Comparison of ENCODE assay signal across 19 cellular contexts in the genomic region with DNA sequence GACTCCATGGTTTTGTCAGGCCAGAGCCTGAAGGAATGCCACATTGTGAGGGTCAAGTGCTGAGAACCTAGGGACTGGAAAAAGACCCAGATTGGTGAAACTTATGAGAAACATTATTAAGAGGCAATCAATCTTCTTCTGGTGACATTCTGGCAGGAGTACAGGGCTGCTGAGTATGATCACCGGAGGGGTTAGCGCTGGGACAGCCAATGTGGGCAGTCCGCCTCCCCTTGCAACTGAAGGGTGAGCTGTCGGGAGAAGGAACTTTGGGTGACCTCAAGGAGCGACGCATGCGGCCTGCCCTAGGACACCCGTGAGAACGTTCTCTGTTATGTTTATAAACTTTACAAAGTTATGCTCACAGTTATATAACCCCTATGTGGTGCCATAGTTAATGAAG.
"Had no signal": no experiment of that assay in that cellular context is flagged by ENCODE, and none has a peak within 500 bp of the region (broad histone marks: within the 10 kb centered on the region; RNA-seq: fewer than 3 reads in every experiment).

No MANE protein-coding gene starts in this region.

- H3K9me3 ChIP-seq: ascending aorta, breast epithelium, SJCRH30, testis had no signal

- H3K36me3 ChIP-seq: ascending aorta, breast epithelium, SJCRH30 had no signal

- H3K27me3 ChIP-seq: ascending aorta, breast epithelium, SJCRH30, testis had no signal

- ATAC-seq: activated CD4-positive, CD25-positive, alpha-beta regulatory T cell treated with anti-CD3 and anti-CD28 coated beads, Interleukin-2, amount 50 U/mL, for 24 hours; esophagus mucosa; natural killer cell had no signal

- DNase-seq: activated CD4-positive, alpha-beta T cell treated with anti-CD3 and anti-CD28 coated beads, Interleukin-2, amount 50 U/mL, for 1 hour; activated CD8-positive, alpha-beta memory T cell treated with anti-CD3 and anti-CD28 coated beads for 24 hours; activated CD8-positive, alpha-beta memory T cell treated with anti-CD3 and anti-CD28 coated beads, Interleukin-2, amount 50 U/mL, for 48 hours; activated effector memory CD4-positive, alpha-beta T cell treated with Interleukin-2 at 50 U/mL for 16 hours; activated naive CD4-positive, alpha-beta T cell treated with anti-CD3 and anti-CD28 coated beads, Interleukin-2, amount 50 U/mL, for 16 hours; activated T-cell treated with anti-CD3 and anti-CD28 coated beads, Interleukin-2, amount 50 U/mL, for 48 hours; effector CD8-positive, alpha-beta T cell; foreskin melanocyte; head of caudate nucleus; natural killer cell; SJCRH30; T1000; testis had no signal

- FAIRE-seq: urothelium cell line had no signal

- H3K27ac ChIP-seq: ascending aorta, breast epithelium, SJCRH30, skin epidermis, testis had no signal

- H3K4me1 ChIP-seq: ascending aorta, breast epithelium, SJCRH30, testis had no signal

- H3K4me3 ChIP-seq: ascending aorta, breast epithelium, SJCRH30, skin epidermis, testis had no signal
